In the genomic region with DNA sequence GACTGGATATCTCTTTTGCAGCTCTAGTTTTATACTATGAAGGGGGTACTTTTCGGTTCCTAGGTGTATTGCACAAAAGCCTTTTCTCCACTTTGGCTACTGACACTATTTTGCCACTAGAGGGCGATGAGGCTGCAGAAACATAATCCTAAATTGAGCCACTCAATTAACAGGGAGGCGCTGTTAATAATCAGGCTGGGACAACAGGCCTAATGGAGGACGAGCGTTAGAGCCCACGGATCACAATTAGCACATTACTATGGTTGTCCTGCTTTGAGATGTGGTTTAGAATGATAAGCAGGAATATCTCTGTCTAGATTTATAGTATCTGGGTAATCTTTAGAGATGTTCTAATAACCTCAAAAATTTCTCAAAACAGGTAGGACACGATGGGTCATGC, we compare ENCODE assay signal across 8 cellular contexts.
DNase-seq lines count a peak whose midpoint lies in the region; ATAC-seq and TF ChIP-seq lines count a peak whose summit lies in the region.

No MANE protein-coding gene starts in this region.

- intact Hi-C loops in upper lobe of right lung (cut with DNase I), result no loop called here

- H3K9me3 Mint-ChIP-seq in activated CD8-positive, alpha-beta T cell treated with anti-CD3 and anti-CD28 coated beads, Interleukin-2, amount 10 ng/mL, durations not matched to agents 7 days and 5 days (ENCODE audit: insufficient read depth), result no peaks in the 10 kb centered on the region
- no peaks in the 10 kb centered on the region for H3K9me3 Mint-ChIP-seq in nephron

- H3K27me3 ChIP-seq in HL-60 (ENCODE audit: insufficient read depth, poor library complexity, severe bottlenecking), result peaks cover 12% of the 10 kb centered on the region
- no peaks in the 10 kb centered on the region for H3K27me3 ChIP-seq in upper lobe of right lung

- H3K27ac ChIP-seq in HL-60 (replicated peaks) (no peak overlapping the region), upper lobe of right lung (no peak overlapping the region)

- H3K4me3 ChIP-seq in HL-60 (replicated peaks; ENCODE audit: insufficient read depth, low read length), result no peak overlapping the region
- no peak overlapping the region for H3K4me3 ChIP-seq in upper lobe of right lung

- H3K36me3 Mint-ChIP-seq in activated CD8-positive, alpha-beta T cell treated with anti-CD3 and anti-CD28 coated beads, Interleukin-2, amount 10 ng/mL, durations not matched to agents 7 days and 5 days (ENCODE audit: low read depth), result no peaks in the 10 kb centered on the region
- no peaks in the 10 kb centered on the region for H3K36me3 Mint-ChIP-seq in nephron (ENCODE audit: low read depth)

- DNase-seq in DMS 273 treated with DMSO at 0.1 percent for 48 hours (lab: John Stamatoyannopoulos, UW), result peak; percentile 50
- peak; percentile 63 to 75 for DNase-seq in HL-60 (ENCODE audit: low read depth in 1 of 2, low spot score in 1 of 2)
- peak; percentile 80 for DNase-seq in NCI-H748 treated with DMSO at 0.1 percent for 48 hours (lab: John Stamatoyannopoulos, UW)
- DNase-seq in activated CD8-positive, alpha-beta T cell treated with anti-CD3 and anti-CD28 coated beads, Interleukin-2, amount 10 ng/mL, durations not matched to agents 7 days and 5 days, result peak; percentile 59
- no peak for DNase-seq in upper lobe of right lung

- no peaks in the 10 kb centered on the region for H3K4me1 Mint-ChIP-seq in activated CD8-positive, alpha-beta T cell treated with anti-CD3 and anti-CD28 coated beads, Interleukin-2, amount 10 ng/mL, durations not matched to agents 7 days and 5 days (ENCODE audit: low read depth)
- peaks cover 8% of the 10 kb centered on the region for H3K4me1 Mint-ChIP-seq in nephron

- peak; percentile 42 for ATAC-seq in GM19467 (IDR thresholded peaks at IDR 0.05; ENCODE audit: unreplicated experiment)
- peak; percentile 51 for ATAC-seq in activated CD8-positive, alpha-beta T cell treated with anti-CD3 and anti-CD28 coated beads, Interleukin-2, amount 10 ng/mL, durations not matched to agents 7 days and 5 days
- peak; percentile 67 for ATAC-seq in esophagus mucosa
- peak; percentile 87 for ATAC-seq in upper lobe of right lung

- H3K36me3 ChIP-seq in upper lobe of right lung, result no peaks in the 10 kb centered on the region

- CTCF ChIA-PET in activated CD8-positive, alpha-beta T cell treated with anti-CD3 and anti-CD28 coated beads, Interleukin-2, amount 10 ng/mL, durations not matched to agents 7 days and 5 days (lab: Charles Lee), result interaction anchor here (0.7 to 5.5 kb wide), 12 partner anchors 14 to 158 kb away, joined by 3 to 27 read pairs (median 4); no protein-coding TSS in a partner anchor

- H3K27ac Mint-ChIP-seq in activated CD8-positive, alpha-beta T cell treated with anti-CD3 and anti-CD28 coated beads, Interleukin-2, amount 10 ng/mL, durations not matched to agents 7 days and 5 days, result no peak overlapping the region
- no peak overlapping the region for H3K27ac Mint-ChIP-seq in nephron

- peak; percentile 97 for TF ChIP-seq CTCF in HL-60 (IDR thresholded peaks at IDR 0.05; ENCODE audit: insufficient read depth, low read length)
- peak; percentile 75 to 80 (median 76) for TF ChIP-seq CTCF in nephron (IDR thresholded peaks at IDR 0.05; ENCODE audit: unreplicated experiment in 3 of 3)
- TF ChIP-seq CTCF in upper lobe of right lung (IDR thresholded peaks at IDR 0.05), result peak; percentile 91

- H3K27me3 Mint-ChIP-seq in activated CD8-positive, alpha-beta T cell treated with anti-CD3 and anti-CD28 coated beads, Interleukin-2, amount 10 ng/mL, durations not matched to agents 7 days and 5 days (ENCODE audit: low read depth), result peaks cover 13% of the 10 kb centered on the region
- peaks cover 22% of the 10 kb centered on the region for H3K27me3 Mint-ChIP-seq in nephron (ENCODE audit: low read depth)

- no peaks in the 10 kb centered on the region for H3K4me1 ChIP-seq in upper lobe of right lung

- no peak overlapping the region for H3K4me3 Mint-ChIP-seq in activated CD8-positive, alpha-beta T cell treated with anti-CD3 and anti-CD28 coated beads, Interleukin-2, amount 10 ng/mL, durations not matched to agents 7 days and 5 days
- no peak overlapping the region for H3K4me3 Mint-ChIP-seq in nephron

- no peaks in the 10 kb centered on the region for H3K9me3 ChIP-seq in upper lobe of right lung

- POLR2A ChIA-PET in activated CD8-positive, alpha-beta T cell treated with anti-CD3 and anti-CD28 coated beads, Interleukin-2, amount 10 ng/mL, durations not matched to agents 7 days and 5 days (lab: Charles Lee), result no interaction called here
